17 cellular contexts compared by ENCODE assay signal in genomic region chr2:169265581-169265980, GRCh38.
"Had no signal": no experiment of that assay in that cellular context is flagged by ENCODE, and none has a peak within 500 bp of the region (broad histone marks: within the 10 kb centered on the region; RNA-seq: fewer than 3 reads in every experiment).

No MANE protein-coding gene starts in this region.

- H3K27ac Mint-ChIP-seq: activated naive CD8-positive, alpha-beta T cell treated with anti-CD3 and anti-CD28 coated beads, Interleukin-2, amount 10 ng/mL, durations not matched to agents 7 days and 5 days; brain; naive thymus-derived CD8-positive, alpha-beta T cell; stimulated activated naive CD8-positive, alpha-beta T cell treated with anti-CD3 and anti-CD28 coated beads, Interleukin-15, amount 100 ng/mL, for 72 hours had no signal

- H3K4me3 Mint-ChIP-seq: activated naive CD8-positive, alpha-beta T cell treated with anti-CD3 and anti-CD28 coated beads, Interleukin-2, amount 10 ng/mL, durations not matched to agents 7 days and 5 days; brain; central memory CD8-positive, alpha-beta T cell; naive thymus-derived CD8-positive, alpha-beta T cell; stimulated activated naive CD8-positive, alpha-beta T cell treated with anti-CD3 and anti-CD28 coated beads, Interleukin-15, amount 100 ng/mL, for 72 hours had no signal

- ATAC-seq: naive thymus-derived CD8-positive, alpha-beta T cell; stimulated activated naive CD8-positive, alpha-beta T cell treated with anti-CD3 and anti-CD28 coated beads, Interleukin-15, amount 100 ng/mL, for 72 hours; upper lobe of right lung had no signal

- H3K9me3 Mint-ChIP-seq: activated naive CD8-positive, alpha-beta T cell treated with anti-CD3 and anti-CD28 coated beads, Interleukin-2, amount 10 ng/mL, durations not matched to agents 7 days and 5 days; central memory CD8-positive, alpha-beta T cell; stimulated activated naive CD8-positive, alpha-beta T cell treated with anti-CD3 and anti-CD28 coated beads, Interleukin-15, amount 100 ng/mL, for 72 hours had no signal

- DNase-seq: activated CD4-positive, alpha-beta T cell treated with anti-CD3 and anti-CD28 coated beads, Interleukin-2, amount 50 U/mL, for 4 hours; activated CD4-positive, CD25-positive, alpha-beta regulatory T cell treated with anti-CD3 and anti-CD28 coated beads, Interleukin-2, amount 50 U/mL, for 72 hours; activated naive CD4-positive, alpha-beta T cell; activated naive CD8-positive, alpha-beta T cell treated with anti-CD3 and anti-CD28 coated beads, Interleukin-2, amount 10 ng/mL, durations not matched to agents 7 days and 5 days; activated T-cell treated with anti-CD3 and anti-CD28 coated beads for 4 hours; effector CD4-positive, alpha-beta T cell; foreskin fibroblast; mesenchymal stem cell; naive thymus-derived CD8-positive, alpha-beta T cell; stimulated activated CD4-positive, alpha-beta T cell treated with anti-CD3 and anti-CD28 coated beads, Interleukin-1b, Interleukin-23, amount 100 ng/mL, for 48 hours; stimulated activated naive CD8-positive, alpha-beta T cell treated with anti-CD3 and anti-CD28 coated beads, Interleukin-15, amount 100 ng/mL, for 72 hours; upper lobe of right lung had no signal

- H3K27me3 ChIP-seq: neutrophil, upper lobe of right lung had no signal

- H3K27ac ChIP-seq: coronary artery, neutrophil, parathyroid adenoma, upper lobe of right lung had no signal

- H3K4me1 ChIP-seq: parathyroid adenoma, upper lobe of right lung had no signal

- H3K9me3 ChIP-seq: neutrophil, upper lobe of right lung had no signal

- H3K36me3 ChIP-seq: neutrophil, upper lobe of right lung had no signal

- H3K36me3 Mint-ChIP-seq: activated naive CD8-positive, alpha-beta T cell treated with anti-CD3 and anti-CD28 coated beads, Interleukin-2, amount 10 ng/mL, durations not matched to agents 7 days and 5 days; naive thymus-derived CD8-positive, alpha-beta T cell had no signal

- H3K4me3 ChIP-seq: coronary artery, upper lobe of right lung had no signal

- H3K27me3 Mint-ChIP-seq: brain had no signal

- H3K4me1 Mint-ChIP-seq: activated naive CD8-positive, alpha-beta T cell treated with anti-CD3 and anti-CD28 coated beads, Interleukin-2, amount 10 ng/mL, durations not matched to agents 7 days and 5 days; brain; central memory CD8-positive, alpha-beta T cell; naive thymus-derived CD8-positive, alpha-beta T cell; stimulated activated naive CD8-positive, alpha-beta T cell treated with anti-CD3 and anti-CD28 coated beads, Interleukin-15, amount 100 ng/mL, for 72 hours had no signal
